Comparison of ENCODE assay signal across 8 cellular contexts in genomic region chr2:169585673-169586072, GRCh38. TPM values are rescaled to one million over a fixed set of nuclear protein-coding genes. Genes with fewer than 3 reads are reported as not detected.
DNase-seq lines count a peak whose midpoint lies in the region; ATAC-seq, FAIRE-seq and TF ChIP-seq lines count a peak whose summit lies in the region.

No MANE protein-coding gene starts in this region.

- peaks cover 26% of the 10 kb centered on the region for H3K36me3 Mint-ChIP-seq in activated CD4-positive, alpha-beta T cell treated with anti-CD3 and anti-CD28 coated beads for 36 hours (ENCODE audit: low read depth)
- H3K36me3 Mint-ChIP-seq in activated naive CD8-positive, alpha-beta T cell treated with anti-CD3 and anti-CD28 coated beads for 36 hours: peaks cover 47% of the 10 kb centered on the region

- no peak overlapping the region for H3K9ac ChIP-seq in kidney (ENCODE audit: low read length in 2 of 2)

- no peak for DNase-seq in activated CD4-positive, alpha-beta T cell treated with anti-CD3 and anti-CD28 coated beads for 36 hours
- DNase-seq in activated CD4-positive, alpha-beta T cell treated with anti-CD3 and anti-CD28 coated beads for 1 hour: no peak
- no peak for DNase-seq in activated naive CD8-positive, alpha-beta T cell treated with anti-CD3 and anti-CD28 coated beads for 36 hours
- no peak for DNase-seq in kidney
- no peak for DNase-seq in thoracic aorta (ENCODE audit: low spot score)
- DNase-seq in globus pallidus (ENCODE audit: low spot score): no peak
- no peak for DNase-seq in hypothalamus (lab: John Stamatoyannopoulos, UW)

- H3K36me3 ChIP-seq in kidney (ENCODE audit: control insufficient read depth in 1 of 2, insufficient read depth in 2 of 2, low read length in 2 of 2) (no peaks in the 10 kb centered on the region), thoracic aorta (no peaks in the 10 kb centered on the region)

- CTCF ChIA-PET in activated CD4-positive, alpha-beta T cell treated with anti-CD3 and anti-CD28 coated beads for 36 hours (lab: Charles Lee): interaction anchor here (0.6 to 3.6 kb wide), 2 partner anchors 13 to 117 kb away, joined by 3 to 18 read pairs; partner anchors contain the start of gene FASTKD1

- H3K27me3 Mint-ChIP-seq in activated CD4-positive, alpha-beta T cell treated with anti-CD3 and anti-CD28 coated beads for 36 hours: no peaks in the 10 kb centered on the region
- no peaks in the 10 kb centered on the region for H3K27me3 Mint-ChIP-seq in activated naive CD8-positive, alpha-beta T cell treated with anti-CD3 and anti-CD28 coated beads for 36 hours

- H3K4me3 Mint-ChIP-seq in activated CD4-positive, alpha-beta T cell treated with anti-CD3 and anti-CD28 coated beads for 36 hours: peak overlapping the region; percentile 99
- peak overlapping the region; percentile 98 for H3K4me3 Mint-ChIP-seq in activated naive CD8-positive, alpha-beta T cell treated with anti-CD3 and anti-CD28 coated beads for 36 hours

- H3K27ac Mint-ChIP-seq in activated CD4-positive, alpha-beta T cell treated with anti-CD3 and anti-CD28 coated beads for 36 hours: peak overlapping the region; percentile 99
- H3K27ac Mint-ChIP-seq in activated naive CD8-positive, alpha-beta T cell treated with anti-CD3 and anti-CD28 coated beads for 36 hours: peak overlapping the region; percentile 99

- POLR2A ChIA-PET in activated CD4-positive, alpha-beta T cell treated with anti-CD3 and anti-CD28 coated beads for 36 hours (lab: Charles Lee): interaction anchor here (1.1 to 2.6 kb wide), 3 partner anchors 12 to 243 kb away, joined by 5 to 18 read pairs (median 10); partner anchors contain the start of gene FASTKD1

- H3K27ac ChIP-seq in kidney (ENCODE audit: low read depth in 2 of 2, low read length in 2 of 2) (no peak overlapping the region), thoracic aorta (peak overlapping the region; percentile 98 to 99)

- H3K4me1 ChIP-seq in kidney (ENCODE audit: control insufficient read depth in 1 of 2, insufficient read depth in 1 of 2, low read depth in 1 of 2, low read length in 2 of 2): peaks cover 3 to 9% of the 10 kb centered on the region in 2 donors
- H3K4me1 ChIP-seq in thoracic aorta (ENCODE audit: control insufficient read depth in 1 of 2, low read depth in 2 of 2): peaks cover 21 to 27% of the 10 kb centered on the region in 2 donors

- no peaks in the 10 kb centered on the region for H3K27me3 ChIP-seq in thoracic aorta (replicated peaks; ENCODE audit: insufficient read depth)

- H3K4me3 ChIP-seq in kidney (ENCODE audit: low read length in 2 of 2) (peak overlapping the region; percentile 87), thoracic aorta (peak overlapping the region; percentile 87)

- peaks cover 45% of the 10 kb centered on the region for H3K4me1 Mint-ChIP-seq in activated CD4-positive, alpha-beta T cell treated with anti-CD3 and anti-CD28 coated beads for 36 hours
- H3K4me1 Mint-ChIP-seq in activated naive CD8-positive, alpha-beta T cell treated with anti-CD3 and anti-CD28 coated beads for 36 hours: peaks cover 38% of the 10 kb centered on the region

- H3K9me3 ChIP-seq in kidney (ENCODE audit: control insufficient read depth in 1 of 2, low read length in 2 of 2) (peaks cover 0 to 3% of the 10 kb centered on the region in 2 donors), thoracic aorta (no peaks in the 10 kb centered on the region)

- intact Hi-C loops in activated CD4-positive, alpha-beta T cell treated with anti-CD3 and anti-CD28 coated beads for 36 hours (cut with DNase I, micrococcal nuclease): loop anchor here (2.0 kb wide), 3 partner anchors 109 to 1343 kb away; partner anchors contain the start of genes CFAP210 (in 1 of the 2), GORASP2 (in 1 of the 2), PHOSPHO2 (in 1 of the 2) and SSB (in 1 of the 2)
- intact Hi-C loops in kidney (cut with DNase I): no loop called here

- FAIRE-seq in kidney (lab: Jason Lieb, UNC): no peak

- peaks cover 7% of the 10 kb centered on the region for H3K9me3 Mint-ChIP-seq in activated CD4-positive, alpha-beta T cell treated with anti-CD3 and anti-CD28 coated beads for 36 hours (ENCODE audit: low read depth)
- H3K9me3 Mint-ChIP-seq in activated naive CD8-positive, alpha-beta T cell treated with anti-CD3 and anti-CD28 coated beads for 36 hours: peaks cover 13% of the 10 kb centered on the region

- TF ChIP-seq CTCF in kidney (IDR thresholded peaks at IDR 0.05; ENCODE audit: borderline replicate concordance, extremely low read depth, insufficient read depth) (no peak), thoracic aorta (IDR thresholded peaks at IDR 0.05) (no peak)

- ATAC-seq in activated CD4-positive, alpha-beta T cell treated with anti-CD3 and anti-CD28 coated beads for 36 hours: no peak
- ATAC-seq in thoracic aorta (ENCODE audit: insufficient number of reproducible peaks, low FRiP score, low read depth) (no peak), GM21390 (IDR thresholded peaks at IDR 0.05; ENCODE audit: unreplicated experiment) (no peak)

RNA-seq across cellular contexts. Expression of gene PPIG, which starts 1.5 kb away (rescaled TPM):
- total RNA-seq in activated CD4-positive, alpha-beta T cell treated with anti-CD3 and anti-CD28 coated beads for 36 hours: 10 to 100 TPM; 57.6 to 58.6 TPM
- 10 to 100 TPM; 67.3 to 72.6 TPM for total RNA-seq in activated naive CD8-positive, alpha-beta T cell treated with anti-CD3 and anti-CD28 coated beads for 36 hours
- total RNA-seq in kidney (52.7 TPM), thoracic aorta (10 to 100 TPM; 30.9 to 68.5 TPM)
- 22.8 TPM for polyA plus RNA-seq in kidney (ENCODE audit: insufficient read depth, low read depth, low replicate concordance)

RNA-seq across cellular contexts. Expression of gene FASTKD1, which starts 12.0 kb away (rescaled TPM):
- total RNA-seq in activated CD4-positive, alpha-beta T cell treated with anti-CD3 and anti-CD28 coated beads for 36 hours: 10 to 100 TPM; 29.8 to 39.7 TPM
- 10 to 100 TPM; 57.5 to 58.2 TPM for total RNA-seq in activated naive CD8-positive, alpha-beta T cell treated with anti-CD3 and anti-CD28 coated beads for 36 hours
- total RNA-seq in kidney (24.2 TPM), thoracic aorta (10 to 100 TPM; 11.5 to 15.2 TPM)
- 49.8 TPM for polyA plus RNA-seq in kidney (ENCODE audit: insufficient read depth, low read depth, low replicate concordance)

Comparison
In these comparisons a context has a peak if more than half of its experiments do, and no peak if none do; other contexts are left out.
1. H3K27ac ChIP-seq: peak in thoracic aorta (2 of 2); none in kidney (0 of 2).